ENCODE assay signal across 20 cellular contexts in the genomic region with DNA sequence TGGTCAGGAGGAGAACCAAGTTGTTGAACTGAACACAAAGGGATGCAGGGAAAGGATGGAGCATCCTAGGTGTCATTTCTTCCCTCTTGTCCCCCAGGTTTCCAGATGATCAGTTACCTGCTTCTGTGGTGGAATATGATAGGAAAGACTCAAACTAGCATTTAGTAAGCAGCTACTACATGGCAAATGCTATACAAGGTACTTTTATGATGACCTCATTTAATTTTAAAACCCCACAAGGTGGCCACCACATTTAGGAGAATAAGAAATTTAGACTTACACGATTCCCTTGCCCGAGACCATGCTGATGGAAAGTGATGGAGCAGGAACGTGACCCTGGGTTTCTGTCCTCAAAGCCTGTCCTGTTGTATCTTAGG. TPM values are rescaled to one million over a fixed set of nuclear protein-coding genes. Genes with fewer than 3 reads are reported as not detected.
DNase-seq lines count a peak whose midpoint lies in the region; ATAC-seq, FAIRE-seq and TF ChIP-seq lines count a peak whose summit lies in the region.
"Had no signal": no experiment of that assay in that cellular context is flagged by ENCODE, and none has a peak within 500 bp of the region (broad histone marks: within the 10 kb centered on the region; RNA-seq: fewer than 3 reads in every experiment).

No MANE protein-coding gene starts in this region.

- no peak overlapping the region for H3K4me3 ChIP-seq in GM12878
- H3K4me3 ChIP-seq: hepatocyte, skin epidermis, tibial nerve had no signal

- ATAC-seq in GM21390 (IDR thresholded peaks at IDR 0.05; ENCODE audit: unreplicated experiment) (peak; percentile 6), HG03135 (IDR thresholded peaks at IDR 0.05; ENCODE audit: unreplicated experiment) (peak; percentile 17), GM12878 (peak; percentile 46), Right ventricle myocardium superior (ENCODE audit: poor library complexity) (no peak), GM21717 (IDR thresholded peaks at IDR 0.05; ENCODE audit: unreplicated experiment) (no peak)
- ATAC-seq: left ventricle myocardium superior, Right ventricle myocardium inferior had no signal

- H3K27me3 ChIP-seq in GM12878 (replicated peaks in 1 of 2; ENCODE audit: control insufficient read depth in 2 of 2, insufficient read depth in 2 of 2, low read length in 1 of 2): no peaks in the 10 kb centered on the region
- H3K27me3 ChIP-seq: hepatocyte, tibial nerve had no signal

- no peak overlapping the region; the same call in 1 of the 2 replicates for H3K9ac ChIP-seq in GM12878 (ENCODE audit: control insufficient read depth, insufficient read depth, low read length)

- DNase-seq in T-helper 1 cell: no peak
- DNase-seq in GM12878 (ENCODE audit: low read depth, low spot score): no peak
- no peak for DNase-seq in Right ventricle myocardium superior
- no peak for DNase-seq in NCI-H1694 (lab: John Stamatoyannopoulos, UW)
- DNase-seq: activated gamma-delta T cell, COR-L47, left ventricle myocardium superior, NCI-H524 had no signal

- TF ChIP-seq CTCF in GM12878 (IDR thresholded peaks at IDR 0.05 in 2 of 3, conservative IDR thresholded peaks at IDR 0.05 in 1 of 3; ENCODE audit: control insufficient read depth in 2 of 3, extremely low read depth in 1 of 3, insufficient read depth in 1 of 3, low read depth in 3 of 3, low read length in 3 of 3): no peak

- no peaks in the 10 kb centered on the region for H3K9me3 Mint-ChIP-seq in T-helper 1 cell treated with Interleukin-12 subunit alpha and Interleukin-12 subunit beta and Interleukin-4 antibody, amounts not matched to agents 30 μg/mL and 1 μg/mL, for 36 hours
- H3K9me3 Mint-ChIP-seq: neural crest cell had no signal

- 44% methylated on average over 3 of the region's 3 CpGs for WGBS in GM12878 (ENCODE audit: insufficient coverage, insufficient replicate concordance, low lambda C conversion rate, missing lambda C conversion rate)

- H3K9me3 ChIP-seq in GM12878 (replicated peaks; ENCODE audit: control insufficient read depth, insufficient read depth, low read length): no peaks in the 10 kb centered on the region
- H3K9me3 ChIP-seq: tibial nerve had no signal

- H3K36me3 Mint-ChIP-seq in T-helper 1 cell treated with Interleukin-12 subunit alpha and Interleukin-12 subunit beta and Interleukin-4 antibody, amounts not matched to agents 30 μg/mL and 1 μg/mL, for 36 hours (ENCODE audit: low read depth): peaks cover 21% of the 10 kb centered on the region

- CTCF ChIA-PET in GM12878 (lab: Yijun Ruan, JAX): interaction anchor here (0.7 to 1.3 kb wide), 3 partner anchors 31 to 795 kb away, joined by 3 to 4 read pairs (median 3); no protein-coding TSS in a partner anchor

- POLR2A ChIA-PET in GM12878 (lab: Charles Lee): interaction anchor here (1.2 kb wide), 1 partner anchor 9 kb away, joined by 3 read pairs; no protein-coding TSS in a partner anchor

- no peak overlapping the region for H3K4me3 Mint-ChIP-seq in T-helper 1 cell treated with Interleukin-12 subunit alpha and Interleukin-12 subunit beta and Interleukin-4 antibody, amounts not matched to agents 30 μg/mL and 1 μg/mL, for 36 hours
- H3K4me3 Mint-ChIP-seq: neural crest cell had no signal

- BruUV-seq in GM12878 (replicated peaks; lab: Mats Ljungman, UMichigan): no TSS peak

- H3K27me3 Mint-ChIP-seq in T-helper 1 cell treated with Interleukin-12 subunit alpha and Interleukin-12 subunit beta and Interleukin-4 antibody, amounts not matched to agents 30 μg/mL and 1 μg/mL, for 36 hours (ENCODE audit: low read depth): no peaks in the 10 kb centered on the region

- H3K36me3 ChIP-seq in GM12878 (ENCODE audit: control insufficient read depth in 2 of 2, insufficient read depth in 2 of 2, low read length in 1 of 2): no peaks in the 10 kb centered on the region

- TF ChIP-seq RAD21 in GM12878 (IDR thresholded peaks at IDR 0.05; ENCODE audit: insufficient read depth, low read depth, low read length): no peak

- TF ChIP-seq EP300 in GM12878 (IDR thresholded peaks at IDR 0.05; ENCODE audit: borderline replicate concordance in 1 of 2, control insufficient read depth in 1 of 2, low read depth in 2 of 2, low read length in 2 of 2): no peak

- FAIRE-seq in GM12878 (lab: Jason Lieb, UNC): no peak

- H3K4me2 ChIP-seq in GM12878 (ENCODE audit: control insufficient read depth, insufficient read depth): peak overlapping the region; percentile 57
- H3K4me2 ChIP-seq: hepatocyte had no signal

- TF ChIP-seq POLR2A in GM12878 (IDR thresholded peaks at IDR 0.05; ENCODE audit: low read depth, low read length): no peak

- peak overlapping the region; percentile 54; the same call in 1 of the 2 replicates for H2AFZ ChIP-seq in GM12878 (ENCODE audit: control insufficient read depth, low read depth, low read length)
- H2AFZ ChIP-seq: hepatocyte had no signal

- H3K79me2 ChIP-seq in GM12878 (ENCODE audit: control insufficient read depth, insufficient read depth, low read length): no peaks in the 10 kb centered on the region
- H3K79me2 ChIP-seq: hepatocyte had no signal

- H3K4me1 ChIP-seq in GM12878 (ENCODE audit: control insufficient read depth, insufficient read depth, low read length): peaks cover 6% of the 10 kb centered on the region
- H3K4me1 ChIP-seq: tibial nerve had no signal

- RAD21 ChIA-PET in GM12878 (lab: Charles Lee; ENCODE audit: unreplicated experiment): interaction anchor here (1.2 to 1.6 kb wide), 3 partner anchors 32 to 43 kb away, joined by 3 to 5 read pairs (median 4); a partner anchor contains a TSS

- H3K27ac Mint-ChIP-seq in T-helper 1 cell treated with Interleukin-12 subunit alpha and Interleukin-12 subunit beta and Interleukin-4 antibody, amounts not matched to agents 30 μg/mL and 1 μg/mL, for 36 hours: peak overlapping the region; percentile 95

- no peaks in the 10 kb centered on the region for H4K20me1 ChIP-seq in GM12878 (ENCODE audit: control insufficient read depth, insufficient read depth)

- H3K4me1 Mint-ChIP-seq in T-helper 1 cell treated with Interleukin-12 subunit alpha and Interleukin-12 subunit beta and Interleukin-4 antibody, amounts not matched to agents 30 μg/mL and 1 μg/mL, for 36 hours (ENCODE audit: low read depth): peaks cover 45% of the 10 kb centered on the region
- H3K4me1 Mint-ChIP-seq: neural crest cell had no signal

- H3K27ac ChIP-seq in GM12878 (ENCODE audit: control insufficient read depth, insufficient read depth): peak overlapping the region; percentile 70
- H3K27ac ChIP-seq: 22Rv1, hepatocyte, tibial nerve, VCaP had no signal

- intact Hi-C loops in GM12878 (cut with micrococcal nuclease; ENCODE audit: unreplicated experiment): loop anchor here (2.0 kb wide), 1 partner anchor 31 kb away; no protein-coding TSS in a partner anchor
- intact Hi-C loops in Right ventricle myocardium superior (cut with DNase I): no loop called here

- in situ Hi-C loops in GM12878 (cut with MboI): no loop called here

- SMC1A ChIA-PET in GM12878 (lab: Charles Lee; ENCODE audit: uncharacterized antibody, unreplicated experiment): interaction anchor here (1.1 to 1.5 kb wide), 2 partner anchors 11 to 104 kb away, joined by 3 to 5 read pairs; no protein-coding TSS in a partner anchor

TF ChIP-seq in GM12878, 131 proteins besides CTCF, POLR2A, EP300 and RAD21 (continues in another document):
- TF ChIP-seq, protein P1, sequence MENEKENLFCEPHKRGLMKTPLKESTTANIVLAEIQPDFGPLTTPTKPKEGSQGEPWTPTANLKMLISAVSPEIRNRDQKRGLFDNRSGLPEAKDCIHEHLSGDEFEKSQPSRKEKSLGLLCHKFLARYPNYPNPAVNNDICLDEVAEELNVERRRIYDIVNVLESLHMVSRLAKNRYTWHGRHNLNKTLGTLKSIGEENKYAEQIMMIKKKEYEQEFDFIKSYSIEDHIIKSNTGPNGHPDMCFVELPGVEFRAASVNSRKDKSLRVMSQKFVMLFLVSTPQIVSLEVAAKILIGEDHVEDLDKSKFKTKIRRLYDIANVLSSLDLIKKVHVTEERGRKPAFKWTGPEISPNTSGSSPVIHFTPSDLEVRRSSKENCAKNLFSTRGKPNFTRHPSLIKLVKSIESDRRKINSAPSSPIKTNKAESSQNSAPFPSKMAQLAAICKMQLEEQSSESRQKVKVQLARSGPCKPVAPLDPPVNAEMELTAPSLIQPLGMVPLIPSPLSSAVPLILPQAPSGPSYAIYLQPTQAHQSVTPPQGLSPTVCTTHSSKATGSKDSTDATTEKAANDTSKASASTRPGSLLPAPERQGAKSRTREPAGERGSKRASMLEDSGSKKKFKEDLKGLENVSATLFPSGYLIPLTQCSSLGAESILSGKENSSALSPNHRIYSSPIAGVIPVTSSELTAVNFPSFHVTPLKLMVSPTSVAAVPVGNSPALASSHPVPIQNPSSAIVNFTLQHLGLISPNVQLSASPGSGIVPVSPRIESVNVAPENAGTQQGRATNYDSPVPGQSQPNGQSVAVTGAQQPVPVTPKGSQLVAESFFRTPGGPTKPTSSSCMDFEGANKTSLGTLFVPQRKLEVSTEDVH (IDR thresholded peaks at IDR 0.05; ENCODE audit: low read depth, partially characterized antibody): no peak
- TF ChIP-seq, protein P2, sequence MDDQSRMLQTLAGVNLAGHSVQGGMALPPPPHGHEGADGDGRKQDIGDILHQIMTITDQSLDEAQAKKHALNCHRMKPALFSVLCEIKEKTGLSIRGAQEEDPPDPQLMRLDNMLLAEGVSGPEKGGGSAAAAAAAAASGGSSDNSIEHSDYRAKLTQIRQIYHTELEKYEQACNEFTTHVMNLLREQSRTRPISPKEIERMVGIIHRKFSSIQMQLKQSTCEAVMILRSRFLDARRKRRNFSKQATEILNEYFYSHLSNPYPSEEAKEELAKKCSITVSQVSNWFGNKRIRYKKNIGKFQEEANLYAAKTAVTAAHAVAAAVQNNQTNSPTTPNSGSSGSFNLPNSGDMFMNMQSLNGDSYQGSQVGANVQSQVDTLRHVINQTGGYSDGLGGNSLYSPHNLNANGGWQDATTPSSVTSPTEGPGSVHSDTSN (IDR thresholded peaks at IDR 0.05; ENCODE audit: insufficient replicate concordance, low read depth, low read length): no peak

RNA-seq across cellular contexts. Expression of a gene that starts 40.9 kb away (rescaled TPM):
- total RNA-seq in GM12878 (2013; cell fraction: nucleolus; rRNA removed): 0.23 TPM in 1 of 2 replicates, not detected in the other
- 12.4 and 13.0 TPM in 2 replicates for total RNA-seq in GM12878 (2014; rRNA removed)
- 10.5 and 10.6 TPM in 2 replicates for total RNA-seq in GM12878 (2014; rRNA removed; fragmentation: Illumina TruSeq; extraction: Trizol)
- 7.9 and 8.6 TPM in 2 replicates for total RNA-seq in GM12878 (2021)
- polyA plus RNA-seq in GM12878 (2011; ENCODE audit: low read depth): 0.51 TPM
- 0.32 and 0.41 TPM in 2 replicates for polyA plus RNA-seq in GM12878 (2011; rRNA removed)
- 0.32 and 0.37 TPM in 2 replicates for polyA plus RNA-seq in GM12878 (2011; cell fraction: cytosol; rRNA removed)
- polyA plus RNA-seq in GM12878 (2011; cell fraction: nucleus; rRNA removed): 0.16 and 0.23 TPM in 2 replicates
- polyA plus RNA-seq in GM12878 (2012): 0.41 and 0.62 TPM in 2 replicates
- polyA plus RNA-seq in GM12878 (2014; fragmentation: Illumina TruSeq; extraction: Trizol): 8.5 TPM in 2 replicates
- 1 to 10 TPM; 1.0 to 2.9 TPM for polyA plus RNA-seq in GM12878 (2014; fragmentation: Nextera tagmentation; extraction: Ambion mirVana)
- polyA plus RNA-seq in GM12878 (2014; rRNA removed): 6.4 and 7.2 TPM in 2 replicates
- 1 to 10 TPM; 3.1 to 3.3 TPM for polyA plus RNA-seq in GM12878 (2016; fragmentation: Nextera tagmentation; extraction: Ambion mirVana)
- polyA minus RNA-seq in GM12878 (2011; rRNA and poly(A)+ RNA removed): 0.77 and 1.0 TPM in 2 replicates
- 0.40 TPM in 1 of 2 replicates, not detected in the other for polyA minus RNA-seq in GM12878 (2011; cell fraction: cytosol; rRNA and poly(A)+ RNA removed)
- polyA minus RNA-seq in GM12878 (2011; cell fraction: nucleus; rRNA and poly(A)+ RNA removed): 0.12 and 0.48 TPM in 2 replicates
- total RNA-seq in Right ventricle myocardium superior: 0.08 TPM
- total RNA-seq: epithelial cell of proximal tubule, left ventricle myocardium superior, neural crest cell had no signal
- polyA plus RNA-seq: hepatocyte had no signal

Comparison
In these comparisons a context has a peak if more than half of its experiments do, and no peak if none do; other contexts are left out.
1. ATAC-seq: peak in GM21390 (single experiment), HG03135 (single experiment) and GM12878 (single experiment); none in Right ventricle myocardium superior (single experiment) and GM21717 (single experiment).